17 cellular contexts compared by ENCODE assay signal in the genomic region with DNA sequence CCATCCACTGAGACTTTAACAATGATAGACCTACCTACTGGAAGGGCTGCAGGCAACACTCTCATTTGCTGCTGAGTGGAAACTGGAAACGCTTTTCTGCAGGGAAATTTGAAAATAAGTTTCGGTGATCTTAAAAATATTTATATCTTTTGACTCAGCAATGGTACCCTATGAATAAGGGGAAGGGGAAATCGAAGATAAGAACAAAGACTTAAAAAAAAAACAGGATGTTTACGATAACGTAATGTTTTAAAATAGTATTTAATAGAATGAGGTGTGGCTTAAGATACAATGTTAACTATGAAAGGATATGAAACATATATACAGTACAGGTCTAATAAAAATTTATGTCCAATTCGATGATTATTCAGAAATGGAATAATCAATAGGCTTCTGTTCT. TPM values are rescaled to one million over a fixed set of nuclear protein-coding genes. Genes with fewer than 3 reads are reported as not detected.
DNase-seq lines count a peak whose midpoint lies in the region; ATAC-seq and TF ChIP-seq lines count a peak whose summit lies in the region.
"Had no signal": no experiment of that assay in that cellular context is flagged by ENCODE, and none has a peak within 500 bp of the region (broad histone marks: within the 10 kb centered on the region; RNA-seq: fewer than 3 reads in every experiment).

No MANE protein-coding gene starts in this region.

- no peak for ATAC-seq in HG03135 (IDR thresholded peaks at IDR 0.05; ENCODE audit: unreplicated experiment)
- no peak for ATAC-seq in HG03378 (IDR thresholded peaks at IDR 0.05; ENCODE audit: unreplicated experiment)

- H3K4me1 ChIP-seq in ascending aorta (peaks cover 11 to 40% of the 10 kb centered on the region in 2 donors), vagina (peaks cover 61% of the 10 kb centered on the region)
- H3K4me1 ChIP-seq: BE2C had no signal

- H3K27ac ChIP-seq in ascending aorta (peak overlapping the region; percentile 93 to 94), vagina (peak overlapping the region; percentile 83)
- H3K27ac ChIP-seq: RWPE1, SJCRH30 had no signal

- no peaks in the 10 kb centered on the region for H3K36me3 ChIP-seq in ascending aorta
- no peaks in the 10 kb centered on the region for H3K36me3 ChIP-seq in vagina
- H3K36me3 ChIP-seq: BE2C, SJCRH30 had no signal

- H3K27me3 ChIP-seq in ascending aorta: no peaks in the 10 kb centered on the region
- H3K27me3 ChIP-seq in vagina: no peaks in the 10 kb centered on the region
- H3K27me3 ChIP-seq: BE2C had no signal

- H3K27me3 Mint-ChIP-seq in HFFc6 (ENCODE audit: insufficient read depth): no peaks in the 10 kb centered on the region
- H3K27me3 Mint-ChIP-seq in nephron progenitor cell (ENCODE audit: low read depth, poor library complexity): peaks cover 5% of the 10 kb centered on the region

- H3K27ac Mint-ChIP-seq in HFFc6 (peak overlapping the region; percentile 7; the same call in 1 of the 2 replicates), nephron progenitor cell (peak overlapping the region; percentile 38)

- TF ChIP-seq CTCF in HFFc6 (IDR thresholded peaks at IDR 0.05) (no peak), ascending aorta (IDR thresholded peaks at IDR 0.05) (no peak), nephron progenitor cell (IDR thresholded peaks at IDR 0.05) (no peak), vagina (IDR thresholded peaks at IDR 0.05) (no peak)

- H3K9me3 ChIP-seq in ascending aorta: no peaks in the 10 kb centered on the region
- no peaks in the 10 kb centered on the region for H3K9me3 ChIP-seq in vagina
- H3K9me3 ChIP-seq: BE2C, SJCRH30 had no signal

- H3K9me3 Mint-ChIP-seq in HFFc6 (no peaks in the 10 kb centered on the region), nephron progenitor cell (no peaks in the 10 kb centered on the region)

- H3K4me3 Mint-ChIP-seq in HFFc6 (no peak overlapping the region), nephron progenitor cell (no peak overlapping the region)

- H3K4me3 ChIP-seq in ascending aorta (no peak overlapping the region), vagina (no peak overlapping the region)
- H3K4me3 ChIP-seq: SJCRH30 had no signal

- no peaks in the 10 kb centered on the region for H3K36me3 Mint-ChIP-seq in HFFc6 (ENCODE audit: low read depth)
- no peaks in the 10 kb centered on the region for H3K36me3 Mint-ChIP-seq in nephron progenitor cell (ENCODE audit: low read depth)

- intact Hi-C loops in ascending aorta (cut with DNase I) (loop anchor here (2.0 kb wide), 3 partner anchors 35 to 99 kb away; a partner anchor contains a TSS), vagina (cut with DNase I) (loop anchor here (5.0 kb wide), 1 partner anchor 36 kb away; a partner anchor contains a TSS)

- peaks cover 92% of the 10 kb centered on the region for H3K4me1 Mint-ChIP-seq in HFFc6 (ENCODE audit: low read depth)
- peaks cover 89% of the 10 kb centered on the region for H3K4me1 Mint-ChIP-seq in nephron progenitor cell

- DNase-seq in HFFc6: no peak
- DNase-seq in ascending aorta (ENCODE audit: low spot score in 2 of 2): no peak
- DNase-seq in nephron progenitor cell: no peak
- DNase-seq in vagina (ENCODE audit: extremely low spot score in 2 of 2): no peak
- no peak for DNase-seq in NCI-H2029 treated with DMSO at 0.1 percent for 48 hours (lab: John Stamatoyannopoulos, UW)
- DNase-seq: BE2C, DMS153, MV-4-11, NCI-H1436, NCI-H2081, NCI-H226, NCI-H526, SJCRH30 had no signal

- TF ChIP-seq POLR2A in vagina (IDR thresholded peaks at IDR 0.05): no peak

RNA-seq across cellular contexts. Expression of a gene that starts 34.8 kb away (rescaled TPM):
- total RNA-seq in HFFc6 (2021; fragmentation: NEBNext Ultra II Directional; extraction: Animal tissue kit (Norgen Biotek cat#: 25700)): 10 to 100 TPM; 28.7 to 79.3 (median 72.4) TPM
- 140 TPM for total RNA-seq in ascending aorta
- total RNA-seq in vagina: 159 TPM
- total RNA-seq: OCI-LY7 had no signal
